In the genomic region with DNA sequence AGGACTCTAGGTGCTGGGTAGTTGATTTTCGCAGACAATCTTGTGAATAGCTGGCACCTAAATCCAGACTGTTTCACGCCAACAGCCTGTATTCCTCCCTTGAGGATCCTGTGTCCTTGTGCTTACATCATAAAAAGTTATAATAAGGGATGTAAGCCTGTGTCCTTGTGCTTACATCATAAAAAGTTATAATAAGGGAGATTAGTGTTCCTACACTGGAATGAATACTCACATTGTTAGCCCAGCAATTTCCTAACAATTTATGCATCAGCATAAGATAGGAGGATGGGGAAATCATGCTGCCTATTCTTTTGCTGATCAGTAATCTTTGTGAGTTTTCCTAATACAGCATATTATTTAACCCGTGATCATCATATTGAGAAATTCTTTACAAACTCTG, we compare ENCODE assay signal across 1 cellular context.
TF ChIP-seq lines count a peak whose summit lies in the region.

No MANE protein-coding gene starts in this region.

TF ChIP-seq in HepG2, 621 proteins besides CTCF, POLR2A, EP300 and RAD21:
- TF ChIP-seq, protein P1, sequence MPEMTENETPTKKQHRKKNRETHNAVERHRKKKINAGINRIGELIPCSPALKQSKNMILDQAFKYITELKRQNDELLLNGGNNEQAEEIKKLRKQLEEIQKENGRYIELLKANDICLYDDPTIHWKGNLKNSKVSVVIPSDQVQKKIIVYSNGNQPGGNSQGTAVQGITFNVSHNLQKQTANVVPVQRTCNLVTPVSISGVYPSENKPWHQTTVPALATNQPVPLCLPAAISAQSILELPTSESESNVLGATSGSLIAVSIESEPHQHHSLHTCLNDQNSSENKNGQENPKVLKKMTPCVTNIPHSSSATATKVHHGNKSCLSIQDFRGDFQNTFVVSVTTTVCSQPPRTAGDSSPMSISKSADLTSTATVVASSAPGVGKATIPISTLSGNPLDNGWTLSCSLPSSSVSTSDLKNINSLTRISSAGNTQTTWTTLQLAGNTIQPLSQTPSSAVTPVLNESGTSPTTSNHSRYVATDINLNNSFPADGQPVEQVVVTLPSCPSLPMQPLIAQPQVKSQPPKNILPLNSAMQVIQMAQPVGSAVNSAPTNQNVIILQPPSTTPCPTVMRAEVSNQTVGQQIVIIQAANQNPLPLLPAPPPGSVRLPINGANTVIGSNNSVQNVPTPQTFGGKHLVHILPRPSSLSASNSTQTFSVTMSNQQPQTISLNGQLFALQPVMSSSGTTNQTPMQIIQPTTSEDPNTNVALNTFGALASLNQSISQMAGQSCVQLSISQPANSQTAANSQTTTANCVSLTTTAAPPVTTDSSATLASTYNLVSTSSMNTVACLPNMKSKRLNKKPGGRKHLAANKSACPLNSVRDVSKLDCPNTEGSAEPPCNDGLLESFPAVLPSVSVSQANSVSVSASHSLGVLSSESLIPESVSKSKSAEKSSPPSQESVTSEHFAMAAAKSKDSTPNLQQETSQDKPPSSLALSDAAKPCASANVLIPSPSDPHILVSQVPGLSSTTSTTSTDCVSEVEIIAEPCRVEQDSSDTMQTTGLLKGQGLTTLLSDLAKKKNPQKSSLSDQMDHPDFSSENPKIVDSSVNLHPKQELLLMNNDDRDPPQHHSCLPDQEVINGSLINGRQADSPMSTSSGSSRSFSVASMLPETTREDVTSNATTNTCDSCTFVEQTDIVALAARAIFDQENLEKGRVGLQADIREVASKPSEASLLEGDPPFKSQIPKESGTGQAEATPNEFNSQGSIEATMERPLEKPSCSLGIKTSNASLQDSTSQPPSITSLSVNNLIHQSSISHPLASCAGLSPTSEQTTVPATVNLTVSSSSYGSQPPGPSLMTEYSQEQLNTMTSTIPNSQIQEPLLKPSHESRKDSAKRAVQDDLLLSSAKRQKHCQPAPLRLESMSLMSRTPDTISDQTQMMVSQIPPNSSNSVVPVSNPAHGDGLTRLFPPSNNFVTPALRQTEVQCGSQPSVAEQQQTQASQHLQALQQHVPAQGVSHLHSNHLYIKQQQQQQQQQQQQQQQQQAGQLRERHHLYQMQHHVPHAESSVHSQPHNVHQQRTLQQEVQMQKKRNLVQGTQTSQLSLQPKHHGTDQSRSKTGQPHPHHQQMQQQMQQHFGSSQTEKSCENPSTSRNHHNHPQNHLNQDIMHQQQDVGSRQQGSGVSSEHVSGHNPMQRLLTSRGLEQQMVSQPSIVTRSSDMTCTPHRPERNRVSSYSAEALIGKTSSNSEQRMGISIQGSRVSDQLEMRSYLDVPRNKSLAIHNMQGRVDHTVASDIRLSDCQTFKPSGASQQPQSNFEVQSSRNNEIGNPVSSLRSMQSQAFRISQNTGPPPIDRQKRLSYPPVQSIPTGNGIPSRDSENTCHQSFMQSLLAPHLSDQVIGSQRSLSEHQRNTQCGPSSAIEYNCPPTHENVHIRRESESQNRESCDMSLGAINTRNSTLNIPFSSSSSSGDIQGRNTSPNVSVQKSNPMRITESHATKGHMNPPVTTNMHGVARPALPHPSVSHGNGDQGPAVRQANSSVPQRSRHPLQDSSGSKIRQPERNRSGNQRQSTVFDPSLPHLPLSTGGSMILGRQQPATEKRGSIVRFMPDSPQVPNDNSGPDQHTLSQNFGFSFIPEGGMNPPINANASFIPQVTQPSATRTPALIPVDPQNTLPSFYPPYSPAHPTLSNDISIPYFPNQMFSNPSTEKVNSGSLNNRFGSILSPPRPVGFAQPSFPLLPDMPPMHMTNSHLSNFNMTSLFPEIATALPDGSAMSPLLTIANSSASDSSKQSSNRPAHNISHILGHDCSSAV (CRISPR knock-in tag; IDR thresholded peaks at IDR 0.05; ENCODE audit: borderline replicate concordance): no peak
- TF ChIP-seq ZNF761 (CRISPR knock-in tag; conservative IDR thresholded peaks at IDR 0.05) (no peak), ZNF816 (CRISPR knock-in tag; IDR thresholded peaks at IDR 0.05; ENCODE audit: borderline replicate concordance) (no peak), ZNF12 (CRISPR knock-in tag; IDR thresholded peaks at IDR 0.05) (no peak), MAFF (IDR thresholded peaks at IDR 0.05; ENCODE audit: low read depth, low read length) (0 out of 2 replicates have a peak, but pooled peaks have one; percentile 5), ZNF280D (CRISPR knock-in tag; IDR thresholded peaks at IDR 0.05) (no peak), ESRRA (CRISPR knock-in tag; IDR thresholded peaks at IDR 0.05; ENCODE audit: low read depth) (no peak)
- TF ChIP-seq, protein P2, sequence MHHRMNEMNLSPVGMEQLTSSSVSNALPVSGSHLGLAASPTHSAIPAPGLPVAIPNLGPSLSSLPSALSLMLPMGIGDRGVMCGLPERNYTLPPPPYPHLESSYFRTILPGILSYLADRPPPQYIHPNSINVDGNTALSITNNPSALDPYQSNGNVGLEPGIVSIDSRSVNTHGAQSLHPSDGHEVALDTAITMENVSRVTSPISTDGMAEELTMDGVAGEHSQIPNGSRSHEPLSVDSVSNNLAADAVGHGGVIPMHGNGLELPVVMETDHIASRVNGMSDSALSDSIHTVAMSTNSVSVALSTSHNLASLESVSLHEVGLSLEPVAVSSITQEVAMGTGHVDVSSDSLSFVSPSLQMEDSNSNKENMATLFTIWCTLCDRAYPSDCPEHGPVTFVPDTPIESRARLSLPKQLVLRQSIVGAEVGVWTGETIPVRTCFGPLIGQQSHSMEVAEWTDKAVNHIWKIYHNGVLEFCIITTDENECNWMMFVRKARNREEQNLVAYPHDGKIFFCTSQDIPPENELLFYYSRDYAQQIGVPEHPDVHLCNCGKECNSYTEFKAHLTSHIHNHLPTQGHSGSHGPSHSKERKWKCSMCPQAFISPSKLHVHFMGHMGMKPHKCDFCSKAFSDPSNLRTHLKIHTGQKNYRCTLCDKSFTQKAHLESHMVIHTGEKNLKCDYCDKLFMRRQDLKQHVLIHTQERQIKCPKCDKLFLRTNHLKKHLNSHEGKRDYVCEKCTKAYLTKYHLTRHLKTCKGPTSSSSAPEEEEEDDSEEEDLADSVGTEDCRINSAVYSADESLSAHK (CRISPR knock-in tag; IDR thresholded peaks at IDR 0.05; ENCODE audit: borderline replicate concordance): no peak
